In the genomic region with DNA sequence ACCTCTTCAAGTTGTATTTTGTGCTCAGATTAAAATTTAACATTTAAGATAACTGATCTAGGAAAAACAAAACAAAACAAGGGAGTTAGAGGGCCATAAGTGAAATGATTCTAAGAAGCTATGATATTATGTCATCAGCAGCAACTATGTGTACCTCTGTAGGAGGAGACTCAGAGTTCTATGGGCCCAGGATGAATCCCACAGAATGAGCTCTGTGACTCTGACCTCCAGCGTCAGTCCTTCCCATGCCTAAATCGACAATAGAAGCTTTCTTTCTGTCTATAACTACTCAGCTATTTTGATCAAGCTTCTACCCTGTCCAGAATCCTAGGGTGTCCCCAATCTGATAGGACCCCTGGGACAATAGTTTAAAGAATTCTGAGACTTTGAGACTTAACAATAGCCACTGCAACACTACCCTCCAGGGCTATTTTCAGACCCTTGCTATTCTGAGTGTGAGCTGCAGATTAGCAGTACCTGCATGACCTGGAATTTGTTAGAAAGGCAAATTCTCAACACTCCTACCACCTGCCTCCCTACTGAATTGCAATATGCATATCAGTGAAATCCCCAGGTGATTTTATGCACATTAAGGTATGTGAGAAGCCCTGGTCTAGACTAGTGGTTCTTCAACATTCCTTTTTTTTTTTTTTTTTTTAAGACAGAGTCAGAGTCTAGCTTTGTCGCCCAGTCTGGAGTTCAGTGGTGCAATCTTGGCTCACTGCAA, we compare ENCODE assay signal across 15 cellular contexts.
DNase-seq lines count a peak whose midpoint lies in the region; FAIRE-seq and TF ChIP-seq lines count a peak whose summit lies in the region.
"Had no signal": no experiment of that assay in that cellular context is flagged by ENCODE, and none has a peak within 500 bp of the region (broad histone marks: within the 10 kb centered on the region; RNA-seq: fewer than 3 reads in every experiment).

No MANE protein-coding gene starts in this region.

- H3K27me3 ChIP-seq in H7 (ENCODE audit: control insufficient read depth, insufficient read depth, low read length) (no peaks in the 10 kb centered on the region), iPS-20b (ENCODE audit: insufficient read depth, low read length) (no peaks in the 10 kb centered on the region), neuronal stem cell (ENCODE audit: control insufficient read depth in 3 of 3, insufficient read depth in 3 of 3, low read depth in 1 of 3, low read length in 3 of 3) (no peaks in the 10 kb centered on the region), prostate gland (replicated peaks; ENCODE audit: insufficient read depth) (no peaks in the 10 kb centered on the region)

- intact Hi-C loops in prostate gland (cut with DNase I), result no loop called here

- peak overlapping the region; percentile 20 for H2AFZ ChIP-seq in neuronal stem cell (ENCODE audit: low read length)

- H4K91ac ChIP-seq in neuronal stem cell (ENCODE audit: low read depth, low read length, poor library complexity), result no peak overlapping the region

- H3K4me3 ChIP-seq in H7 (ENCODE audit: insufficient read depth, low read depth, low read length), result no peak overlapping the region
- H3K4me3 ChIP-seq in iPS-20b (ENCODE audit: low read length), result peak overlapping the region; percentile 23; the same call in 1 of the 2 replicates
- no peak overlapping the region for H3K4me3 ChIP-seq in neuronal stem cell (ENCODE audit: low read length in 2 of 2)
- no peak overlapping the region for H3K4me3 ChIP-seq in prostate gland
- H3K4me3 ChIP-seq in foreskin fibroblast (ENCODE audit: low read depth in 1 of 2, low read length in 2 of 2), result no peak overlapping the region
- H3K4me3 ChIP-seq: HAP-1 had no signal

- no peak overlapping the region for H3K4me2 ChIP-seq in neuronal stem cell (ENCODE audit: insufficient read depth, low read length, poor library complexity, severe bottlenecking)

- H3K9ac ChIP-seq in iPS-20b (ENCODE audit: low read depth, low read length) (peak overlapping the region; percentile 63; the same call in 1 of the 2 replicates), neuronal stem cell (ENCODE audit: low read depth, low read length, poor library complexity) (no peak overlapping the region)

- WGBS in neuronal stem cell (ENCODE audit: extremely low coverage in 2 of 2, insufficient read length in 2 of 2, insufficient replicate concordance in 1 of 2), 2 donors, result no CpG with 5 or more reads among the region's 3 CpGs
- 88% methylated on average over 3 of the region's 3 CpGs for WGBS in prostate gland

- H2AK5ac ChIP-seq in neuronal stem cell (ENCODE audit: low read depth, low read length), result no peak overlapping the region

- no peak for FAIRE-seq in GM19239 (lab: Jason Lieb, UNC)
- FAIRE-seq in D721Med (lab: Jason Lieb, UNC), result no peak

- no peak overlapping the region for H3K18ac ChIP-seq in neuronal stem cell (ENCODE audit: low read length)

- no peak overlapping the region for H3K4ac ChIP-seq in neuronal stem cell (ENCODE audit: low read length)

- no peak overlapping the region for H2BK12ac ChIP-seq in neuronal stem cell (ENCODE audit: low read length)

- peak overlapping the region; percentile 75 for H3K27ac ChIP-seq in iPS-20b (ENCODE audit: low read length)
- no peak overlapping the region for H3K27ac ChIP-seq in neuronal stem cell (replicated peaks; ENCODE audit: low read length)
- no peak overlapping the region for H3K27ac ChIP-seq in prostate gland
- H3K27ac ChIP-seq: C4-2B had no signal

- H3K9me3 ChIP-seq in iPS-20b (ENCODE audit: insufficient read depth, low read depth, low read length) (no peaks in the 10 kb centered on the region), neuronal stem cell (replicated peaks in 1 of 2; ENCODE audit: control insufficient read depth in 2 of 2, insufficient read depth in 1 of 2, low read depth in 1 of 2, low read length in 2 of 2) (no peaks in the 10 kb centered on the region), prostate gland (no peaks in the 10 kb centered on the region)
- H3K9me3 ChIP-seq: HAP-1 had no signal

- no peak overlapping the region for H4K8ac ChIP-seq in neuronal stem cell (ENCODE audit: low read depth, low read length)

- DNase-seq in H7 (peak; percentile 33), SK-MEL-5 (ENCODE audit: low read depth, low spot score) (peak; percentile 27), neuronal stem cell (ENCODE audit: low spot score) (no peak), prostate gland (ENCODE audit: low spot score) (no peak), GM19239 (ENCODE audit: insufficient read length, low spot score) (no peak), foreskin fibroblast (no peak), D721Med (ENCODE audit: insufficient read length, low spot score) (no peak)
- DNase-seq: DMS153, NCI-H1105 treated with DMSO at 0.1 percent for 48 hours, NCI-H1694 treated with DMSO at 0.1 percent for 48 hours, NCI-H226, NCI-H524 treated with DMSO at 0.1 percent for 48 hours had no signal

- H3K14ac ChIP-seq in neuronal stem cell (ENCODE audit: low read length), result no peak overlapping the region

- TF ChIP-seq CTCF in prostate gland (IDR thresholded peaks at IDR 0.05) (no peak), foreskin fibroblast (IDR thresholded peaks at IDR 0.05; ENCODE audit: low read depth, low read length) (no peak), D721Med (IDR thresholded peaks at IDR 0.05; ENCODE audit: insufficient read depth, missing control alignments) (no peak)

- in situ Hi-C loops in SK-MEL-5 (cut with HindIII; ENCODE audit: low pct_unique_long_range_greater_than_20kb, low sequenced_read_pairs), result no loop called here

- no peak overlapping the region for H2BK15ac ChIP-seq in neuronal stem cell (ENCODE audit: low read length)

- H3K23ac ChIP-seq in neuronal stem cell (ENCODE audit: low read depth, low read length, poor library complexity), result no peak overlapping the region

- H3K36me3 ChIP-seq in H7 (replicated peaks; ENCODE audit: control insufficient read depth, insufficient read depth, low read length) (no peaks in the 10 kb centered on the region), iPS-20b (ENCODE audit: insufficient read depth, low read depth, low read length) (no peaks in the 10 kb centered on the region), neuronal stem cell (replicated peaks in 1 of 2; ENCODE audit: control insufficient read depth in 2 of 2, insufficient read depth in 2 of 2, low read length in 2 of 2) (no peaks in the 10 kb centered on the region), prostate gland (no peaks in the 10 kb centered on the region)
- H3K36me3 ChIP-seq: HAP-1 had no signal

- H2BK5ac ChIP-seq in neuronal stem cell (ENCODE audit: low read length), result no peak overlapping the region

- TF ChIP-seq POLR2A in prostate gland (IDR thresholded peaks at IDR 0.05), result no peak

- H2BK120ac ChIP-seq in neuronal stem cell (ENCODE audit: low read depth, low read length), result no peak overlapping the region

- H3K4me1 ChIP-seq in iPS-20b (ENCODE audit: insufficient read depth, low read length) (peaks cover 37% of the 10 kb centered on the region), neuronal stem cell (ENCODE audit: control insufficient read depth in 2 of 2, insufficient read depth in 1 of 2, low read depth in 1 of 2, low read length in 2 of 2) (peaks cover 8 to 15% of the 10 kb centered on the region in 2 donors), prostate gland (replicated peaks) (no peaks in the 10 kb centered on the region)
- H3K4me1 ChIP-seq: HAP-1 had no signal

- no peaks in the 10 kb centered on the region for H3K79me1 ChIP-seq in neuronal stem cell (ENCODE audit: low read depth, low read length)

Comparison
In these comparisons a context has a peak if more than half of its experiments do, and no peak if none do; other contexts are left out.
1. DNase-seq: peak in H7 (single experiment) and SK-MEL-5 (single experiment); none in neuronal stem cell (single experiment), prostate gland (single experiment), GM19239 (single experiment), foreskin fibroblast (0 of 2) and D721Med (single experiment).